Comparison of ENCODE assay signal across 1 cellular context in genomic region chr20:63567382-63568169, GRCh38.
TF ChIP-seq lines count a peak whose summit lies in the region.

No MANE protein-coding gene starts in this region.

TF ChIP-seq in K562, 482 proteins besides CTCF, POLR2A, EP300 and RAD21:
- peak; percentile 53; the same call in 1 of the 2 replicates for TF ChIP-seq RNF2 (IDR thresholded peaks at IDR 0.05)
- TF ChIP-seq POLR2G (IDR thresholded peaks at IDR 0.05; ENCODE audit: low read depth, low read length): peak; percentile 52
- TF ChIP-seq VEZF1 (CRISPR knock-in tag; IDR thresholded peaks at IDR 0.05): peak; percentile 41; the same call in 1 of the 2 replicates
- TF ChIP-seq PCBP1 (IDR thresholded peaks at IDR 0.05; ENCODE audit: low read depth, low read length, poor library complexity, severe bottlenecking): peak; percentile 43
- TF ChIP-seq TCF7 (IDR thresholded peaks at IDR 0.05; ENCODE audit: borderline replicate concordance): no peak
- TF ChIP-seq ZBTB1 (CRISPR knock-in tag; IDR thresholded peaks at IDR 0.05; ENCODE audit: borderline replicate concordance, low read depth): peak; percentile 67; the same call in 1 of the 2 replicates
- peak; percentile 50; the same call in 1 of the 2 replicates for TF ChIP-seq ESRRA (IDR thresholded peaks at IDR 0.05; ENCODE audit: borderline replicate concordance, low read depth)
- 0 out of 2 replicates have a peak, but pooled peaks have one; percentile 13 for TF ChIP-seq NR3C1 (CRISPR knock-in tag; IDR thresholded peaks at IDR 0.05)
- no peak for TF ChIP-seq ZNF695 (CRISPR knock-in tag; IDR thresholded peaks at IDR 0.05)
- peak; percentile 97 for TF ChIP-seq ZKSCAN1 (IDR thresholded peaks at IDR 0.05; ENCODE audit: low read depth, low read length)
- peak; percentile 50; the same call in 1 of the 2 replicates for TF ChIP-seq NR2C2 (CRISPR knock-in tag; IDR thresholded peaks at IDR 0.05)
- no peak for TF ChIP-seq NR2C2 (tag; IDR thresholded peaks at IDR 0.05)
- peak; percentile 25; the same call in 1 of the 2 replicates for TF ChIP-seq GABPA (tag; conservative IDR thresholded peaks at IDR 0.05; ENCODE audit: low read depth)
- TF ChIP-seq MTA2 (IDR thresholded peaks at IDR 0.05; ENCODE audit: low read depth): no peak
- no peak for TF ChIP-seq IRF2 (CRISPR knock-in tag; IDR thresholded peaks at IDR 0.05)
- 0 out of 2 replicates have a peak, but pooled peaks have one; percentile 28 for TF ChIP-seq E2F5 (CRISPR knock-in tag; IDR thresholded peaks at IDR 0.05)
- TF ChIP-seq ZBTB33 (CRISPR knock-in tag; IDR thresholded peaks at IDR 0.05): peak; percentile 77
- TF ChIP-seq RHOXF2B (CRISPR knock-in tag; conservative IDR thresholded peaks at IDR 0.05): no peak
